In genomic region chr16:29680180-29680598, GRCh38 we compare ENCODE assay signal across 8 cellular contexts. TPM values are rescaled to one million over a fixed set of nuclear protein-coding genes. Genes with fewer than 3 reads are reported as not detected.
DNase-seq lines count a peak whose midpoint lies in the region; ATAC-seq and TF ChIP-seq lines count a peak whose summit lies in the region.

No MANE protein-coding gene starts in this region.

- ATAC-seq in effector memory CD8-positive, alpha-beta T cell (replicated peaks) = no peak
- ATAC-seq in naive thymus-derived CD4-positive, alpha-beta T cell = no peak
- no peak for ATAC-seq in HG03432 (IDR thresholded peaks at IDR 0.05; ENCODE audit: unreplicated experiment)

- H3K4me1 Mint-ChIP-seq in effector memory CD8-positive, alpha-beta T cell (ENCODE audit: low read depth in 2 of 2) = peaks cover 11 to 12% of the 10 kb centered on the region in 2 donors
- peaks cover 6 to 24% (median 19%) of the 10 kb centered on the region in 7 donors for H3K4me1 Mint-ChIP-seq in naive thymus-derived CD4-positive, alpha-beta T cell

- intact Hi-C loops in naive thymus-derived CD4-positive, alpha-beta T cell (cut with micrococcal nuclease) = no loop called here

- peaks cover 73% of the 10 kb centered on the region for H3K79me2 ChIP-seq in Loucy (ENCODE audit: insufficient read depth, low read length)

- H3K27me3 Mint-ChIP-seq in effector memory CD8-positive, alpha-beta T cell = no peaks in the 10 kb centered on the region
- no peaks in the 10 kb centered on the region for H3K27me3 Mint-ChIP-seq in naive thymus-derived CD4-positive, alpha-beta T cell

- H3K4me3 ChIP-seq in Loucy (ENCODE audit: low read length, poor library complexity, severe bottlenecking) = peak overlapping the region; percentile 96
- no peak overlapping the region for H3K4me3 ChIP-seq in naive thymus-derived CD4-positive, alpha-beta T cell (ENCODE audit: low read length)

- H3K9ac ChIP-seq in Loucy (ENCODE audit: low read depth, low read length, poor library complexity, severe bottlenecking) = peak overlapping the region; percentile 99

- H3K4me1 ChIP-seq in Loucy (ENCODE audit: insufficient read depth, low read length, poor library complexity, severe bottlenecking) = peaks cover 53% of the 10 kb centered on the region
- peaks cover 0 to 12% of the 10 kb centered on the region in 2 donors for H3K4me1 ChIP-seq in naive thymus-derived CD4-positive, alpha-beta T cell (ENCODE audit: control insufficient read depth in 2 of 2, insufficient read depth in 2 of 2, low read length in 2 of 2)

- H2AFZ ChIP-seq in Loucy (ENCODE audit: low read length) = no peak overlapping the region

- H3F3A ChIP-seq in Loucy (ENCODE audit: low read depth) = peaks cover 11% of the 10 kb centered on the region

- POLR2A ChIA-PET in naive thymus-derived CD4-positive, alpha-beta T cell (lab: Charles Lee) = interaction anchor here (0.6 to 1.8 kb wide), 3 partner anchors 13 to 373 kb away, joined by 3 to 6 read pairs (median 3); a partner anchor contains a TSS

- in situ Hi-C loops in Caki2 (cut with HindIII; ENCODE audit: low pct_unique_long_range_greater_than_20kb, low sequenced_read_pairs) = no loop called here

- DNase-seq in Caki2 (ENCODE audit: low read depth) = peak; percentile 70
- no peak for DNase-seq in effector memory CD8-positive, alpha-beta T cell
- DNase-seq in naive thymus-derived CD4-positive, alpha-beta T cell = no peak
- no peak for DNase-seq in activated gamma-delta T cell (lab: John Stamatoyannopoulos, UW)
- no peak for DNase-seq in dedifferentiated amniotic fluid mesenchymal stem cell (ENCODE audit: extremely low spot score)
- DNase-seq in pons (ENCODE audit: low spot score) = no peak

- H3K9me2 ChIP-seq in Loucy (replicated peaks; ENCODE audit: low read depth, low read length) = no peaks in the 10 kb centered on the region

- peaks cover 18% of the 10 kb centered on the region for H4K20me1 ChIP-seq in Loucy (ENCODE audit: insufficient read depth, low read length, poor library complexity, severe bottlenecking)

- peak overlapping the region; percentile 36 to 52 for H3K4me3 Mint-ChIP-seq in effector memory CD8-positive, alpha-beta T cell
- peak overlapping the region in 7 of 10 donors; percentile 60 to 80 (median 67) for H3K4me3 Mint-ChIP-seq in naive thymus-derived CD4-positive, alpha-beta T cell

- H3K27ac Mint-ChIP-seq in effector memory CD8-positive, alpha-beta T cell = peak overlapping the region in 1 of 2 donors; percentile 72
- H3K27ac Mint-ChIP-seq in naive thymus-derived CD4-positive, alpha-beta T cell = peak overlapping the region in 5 of 9 donors; percentile 8 to 93 (median 78)

- no peaks in the 10 kb centered on the region for H3K9me3 Mint-ChIP-seq in effector memory CD8-positive, alpha-beta T cell
- no peaks in the 10 kb centered on the region for H3K9me3 Mint-ChIP-seq in naive thymus-derived CD4-positive, alpha-beta T cell

- TF ChIP-seq CTCF in Loucy (conservative IDR thresholded peaks at IDR 0.05; ENCODE audit: low read length) = no peak

- peak overlapping the region; percentile 2 for H3K27ac ChIP-seq in naive thymus-derived CD4-positive, alpha-beta T cell (ENCODE audit: low read depth, low read length)

- peak overlapping the region; percentile 96 for H3K4me2 ChIP-seq in Loucy (ENCODE audit: low read depth, low read length, poor library complexity, severe bottlenecking)

- CTCF ChIA-PET in naive thymus-derived CD4-positive, alpha-beta T cell (lab: Charles Lee) = interaction anchor here (0.6 to 1.9 kb wide), 2 partner anchors 14 to 376 kb away, joined by 3 to 7 read pairs; no protein-coding TSS in a partner anchor

- H3K36me3 ChIP-seq in Loucy (ENCODE audit: insufficient read depth, low read length) = 0 out of 2 replicates have a peak, but pooled peaks cover 4% of the 10 kb centered on the region
- no peaks in the 10 kb centered on the region for H3K36me3 ChIP-seq in naive thymus-derived CD4-positive, alpha-beta T cell (ENCODE audit: control insufficient read depth in 2 of 3, insufficient read depth in 3 of 3, low read length in 3 of 3)

- H3K9me3 ChIP-seq in Loucy (ENCODE audit: insufficient read depth, low read depth, low read length) = no peaks in the 10 kb centered on the region
- no peaks in the 10 kb centered on the region for H3K9me3 ChIP-seq in naive thymus-derived CD4-positive, alpha-beta T cell (ENCODE audit: control insufficient read depth in 2 of 3, low read length in 3 of 3)

- no peaks in the 10 kb centered on the region for H3K36me3 Mint-ChIP-seq in effector memory CD8-positive, alpha-beta T cell (ENCODE audit: insufficient read depth)
- peaks cover 0 to 3% (median 0%) of the 10 kb centered on the region in 5 donors for H3K36me3 Mint-ChIP-seq in naive thymus-derived CD4-positive, alpha-beta T cell

- no peaks in the 10 kb centered on the region for H3K27me3 ChIP-seq in Loucy (ENCODE audit: insufficient read depth, low read length, poor library complexity, severe bottlenecking)
- no peaks in the 10 kb centered on the region for H3K27me3 ChIP-seq in naive thymus-derived CD4-positive, alpha-beta T cell (ENCODE audit: control insufficient read depth in 2 of 2, insufficient read depth in 2 of 2, low read length in 2 of 2)

RNA-seq across cellular contexts. Expression of gene QPRT, which starts 1.2 kb away (rescaled TPM):
- 57.5 and 101 TPM in 2 replicates for total RNA-seq in Caki2 (2014; rRNA removed; shearing (Covaris generic); ENCODE audit: low replicate concordance)
- total RNA-seq in naive thymus-derived CD4-positive, alpha-beta T cell = 1 to 10 TPM in 3 of 5 experiments, under 1 TPM in 2; 0.57 to 6.5 (median 1.4) TPM
- polyA plus RNA-seq in naive thymus-derived CD4-positive, alpha-beta T cell = under 1 TPM; 0.54 to 0.66 TPM

RNA-seq across cellular contexts. Expression of gene SPN, which starts 17.1 kb away (rescaled TPM):
- total RNA-seq in Caki2 (2014; rRNA removed; shearing (Covaris generic); ENCODE audit: low replicate concordance) = not detected in 2 replicates
- total RNA-seq in naive thymus-derived CD4-positive, alpha-beta T cell = 100 to 1,000 TPM in 4 of 5 experiments, 10 to 100 TPM in 1; 79.5 to 333 (median 124) TPM
- polyA plus RNA-seq in naive thymus-derived CD4-positive, alpha-beta T cell = 100 to 1,000 TPM in 1 of 2 donors, 10 to 100 TPM in 1; 96.0 to 183 TPM

Comparison
In these comparisons a context has a peak if more than half of its experiments do, and no peak if none do; other contexts are left out.
1. RNA of gene SPN, which starts 17.1 kb away (total RNA-seq): 79.5 to 333 TPM in naive thymus-derived CD4-positive, alpha-beta T cell; not detected in Caki2; every median in the first group is over 10 times any median in the second.